ENCODE assay signal across 11 cellular contexts in genomic region chr11:11407065-11407737, GRCh38. TPM values are rescaled to one million over a fixed set of nuclear protein-coding genes. Genes with fewer than 3 reads are reported as not detected.
DNase-seq lines count a peak whose midpoint lies in the region; TF ChIP-seq lines count a peak whose summit lies in the region.
"Had no signal": no experiment of that assay in that cellular context is flagged by ENCODE, and none has a peak within 500 bp of the region (broad histone marks: within the 10 kb centered on the region; RNA-seq: fewer than 3 reads in every experiment).

No MANE protein-coding gene starts in this region.

- no peaks in the 10 kb centered on the region for H3K9me3 Mint-ChIP-seq in nephron progenitor cell
- H3K9me3 Mint-ChIP-seq in CD4-positive, alpha-beta memory T cell = no peaks in the 10 kb centered on the region
- H3K9me3 Mint-ChIP-seq: activated T-cell treated with anti-CD3 and anti-CD28 coated beads, Interleukin-2, amount 50 U/mL, for 4 hours; T-helper 1 cell treated with Interleukin-12 subunit alpha and Interleukin-12 subunit beta and Interleukin-4 antibody, amounts not matched to agents 30 μg/mL and 1 μg/mL, for 36 hours had no signal

- CTCF ChIA-PET in CD4-positive, alpha-beta memory T cell (lab: Charles Lee; ENCODE audit: partially characterized antibody) = interaction anchor here (1.2 kb wide), 1 partner anchor 10 kb away, joined by 3 read pairs; no protein-coding TSS in a partner anchor

- no peaks in the 10 kb centered on the region for H3K36me3 ChIP-seq in CD4-positive, alpha-beta memory T cell (ENCODE audit: insufficient read depth, low read length)

- H3K4me3 ChIP-seq in CD4-positive, alpha-beta memory T cell (ENCODE audit: low read length in 2 of 2) = no peak overlapping the region

- DNase-seq in DMS53 (lab: John Stamatoyannopoulos, UW) (peak; percentile 67), NCI-H2227 (lab: John Stamatoyannopoulos, UW; ENCODE audit: unreplicated experiment) (peak; percentile 53), cerebellum (ENCODE audit: low spot score) (peak; percentile 69), nephron progenitor cell (no peak), AG08395 (ENCODE audit: low spot score) (no peak), amniotic stem cell (lab: John Stamatoyannopoulos, UW) (no peak), ecto neural progenitor cell (ENCODE audit: low spot score) (no peak)
- no peak for DNase-seq in CD4-positive, alpha-beta memory T cell
- DNase-seq: activated T-cell treated with anti-CD3 and anti-CD28 coated beads, Interleukin-2, amount 50 U/mL, for 4 hours; stimulated activated CD4-positive, alpha-beta T cell treated with anti-CD3 and anti-CD28 coated beads, Interleukin-4, amount 100 ng/mL, for 4 hours had no signal

- no peak for TF ChIP-seq CTCF in nephron progenitor cell (IDR thresholded peaks at IDR 0.05)

- H3K9me3 ChIP-seq in CD4-positive, alpha-beta memory T cell (ENCODE audit: control insufficient read depth in 1 of 2, low read length in 2 of 2) = no peaks in the 10 kb centered on the region

- POLR2A ChIA-PET in CD4-positive, alpha-beta memory T cell (lab: Charles Lee; ENCODE audit: partially characterized antibody) = no interaction called here

- H3K27ac Mint-ChIP-seq in nephron progenitor cell = peak overlapping the region; percentile 33
- no peak overlapping the region for H3K27ac Mint-ChIP-seq in CD4-positive, alpha-beta memory T cell
- H3K27ac Mint-ChIP-seq: T-helper 1 cell treated with Interleukin-12 subunit alpha and Interleukin-12 subunit beta and Interleukin-4 antibody, amounts not matched to agents 30 μg/mL and 1 μg/mL, for 36 hours had no signal

- H3K27ac ChIP-seq in CD4-positive, alpha-beta memory T cell (ENCODE audit: low read depth, low read length) = no peak overlapping the region

- H3K4me1 Mint-ChIP-seq in nephron progenitor cell = peaks cover 41% of the 10 kb centered on the region
- no peaks in the 10 kb centered on the region for H3K4me1 Mint-ChIP-seq in CD4-positive, alpha-beta memory T cell

- intact Hi-C loops in CD4-positive, alpha-beta memory T cell (cut with micrococcal nuclease) = no loop called here

- H3K4me1 ChIP-seq in CD4-positive, alpha-beta memory T cell (ENCODE audit: insufficient read depth, low read length) = no peaks in the 10 kb centered on the region

- no peaks in the 10 kb centered on the region for H3K27me3 ChIP-seq in CD4-positive, alpha-beta memory T cell (ENCODE audit: insufficient read depth, low read length)

- H3K27me3 Mint-ChIP-seq in nephron progenitor cell (ENCODE audit: low read depth, poor library complexity) = peaks cover 16% of the 10 kb centered on the region
- peaks cover 11 to 28% of the 10 kb centered on the region in 2 donors for H3K27me3 Mint-ChIP-seq in CD4-positive, alpha-beta memory T cell

- no peaks in the 10 kb centered on the region for H3K36me3 Mint-ChIP-seq in nephron progenitor cell (ENCODE audit: low read depth)
- no peaks in the 10 kb centered on the region for H3K36me3 Mint-ChIP-seq in CD4-positive, alpha-beta memory T cell

- no peak overlapping the region for H3K4me3 Mint-ChIP-seq in nephron progenitor cell
- H3K4me3 Mint-ChIP-seq in CD4-positive, alpha-beta memory T cell = no peak overlapping the region
- H3K4me3 Mint-ChIP-seq: activated T-cell treated with anti-CD3 and anti-CD28 coated beads, Interleukin-2, amount 50 U/mL, for 4 hours; T-helper 1 cell treated with Interleukin-12 subunit alpha and Interleukin-12 subunit beta and Interleukin-4 antibody, amounts not matched to agents 30 μg/mL and 1 μg/mL, for 36 hours had no signal

RNA-seq across cellular contexts. Expression of gene CSNK2A3, which starts 54.2 kb away (rescaled TPM):
- 6.2 TPM for total RNA-seq in cerebellum
- 1 to 10 TPM; 1.0 to 1.6 TPM for total RNA-seq in CD4-positive, alpha-beta memory T cell
- polyA plus RNA-seq in CD4-positive, alpha-beta memory T cell = 1 to 10 TPM in 1 of 2 donors, under 1 TPM in 1; 0.32 to 1.0 TPM

Comparison
In these comparisons a context has a peak if more than half of its experiments do, and no peak if none do; other contexts are left out.
1. DNase-seq: peak in DMS53 (single experiment), NCI-H2227 (single experiment) and cerebellum (single experiment); none in nephron progenitor cell (single experiment), AG08395 (single experiment), amniotic stem cell (single experiment), CD4-positive, alpha-beta memory T cell (0 of 5) and ecto neural progenitor cell (single experiment).